ENCODE assay signal across 1 cellular context in genomic region chr7:75366643-75367042, GRCh38. TPM values are rescaled to one million over a fixed set of nuclear protein-coding genes. Genes with fewer than 3 reads are reported as not detected.
"Had no signal": no experiment of that assay in that cellular context is flagged by ENCODE, and none has a peak within 500 bp of the region (broad histone marks: within the 10 kb centered on the region; RNA-seq: fewer than 3 reads in every experiment).

No MANE protein-coding gene starts in this region.

RNA-seq across cellular contexts. Expression of gene TRIM73, which starts 28.8 kb away (rescaled TPM):
- total RNA-seq: kidney epithelial cell had no signal
